Comparison of ENCODE assay signal across 19 cellular contexts in the genomic region with DNA sequence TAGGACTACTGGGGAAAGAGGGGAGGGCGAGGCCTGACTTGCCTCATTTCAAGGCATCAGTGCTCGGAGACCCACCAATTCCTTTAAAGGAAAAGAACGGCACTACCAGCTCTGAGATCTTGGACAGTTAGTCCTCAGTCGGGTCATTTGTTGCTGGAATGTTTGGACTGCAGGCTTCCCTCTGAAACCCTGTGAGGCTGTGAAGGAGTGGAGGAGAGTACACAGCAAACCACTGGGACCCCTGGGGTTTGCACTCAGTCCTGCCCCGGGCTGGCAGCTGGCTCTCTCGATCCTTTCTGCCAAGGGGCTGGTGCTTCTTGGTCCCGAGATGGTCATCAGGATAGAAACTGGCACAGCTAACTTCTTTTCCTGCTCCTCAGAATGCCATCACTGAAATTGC.
A peak's percentile ranks its signal among the peaks of the same experiment; 100 is the strongest.
DNase-seq lines count a peak whose midpoint lies in the region; ATAC-seq and TF ChIP-seq lines count a peak whose summit lies in the region.
"Had no signal": no experiment of that assay in that cellular context is flagged by ENCODE, and none has a peak within 500 bp of the region (broad histone marks: within the 10 kb centered on the region; RNA-seq: fewer than 3 reads in every experiment).

No MANE protein-coding gene starts in this region.

- H3K27ac Mint-ChIP-seq in GM23338 (peak overlapping the region; percentile 68; the same call in 1 of the 2 replicates), chondrocyte (ENCODE audit: unreplicated experiment) (peak overlapping the region; percentile 92)
- H3K27ac Mint-ChIP-seq: CD4-positive, alpha-beta memory T cell had no signal

- H2AFZ ChIP-seq in GM23338 (no peak overlapping the region), mesenchymal stem cell (ENCODE audit: low read depth, low read length) (no peak overlapping the region)

- H3K36me3 Mint-ChIP-seq in GM23338 (ENCODE audit: low read depth) (peaks cover 36% of the 10 kb centered on the region), chondrocyte (ENCODE audit: low read depth) (peaks cover 20% of the 10 kb centered on the region)
- H3K36me3 Mint-ChIP-seq: CD4-positive, alpha-beta memory T cell had no signal

- TF ChIP-seq CTCF in GM23338 (conservative IDR thresholded peaks at IDR 0.05; ENCODE audit: low read depth in 2 of 2): no peak
- TF ChIP-seq CTCF in chondrocyte (IDR thresholded peaks at IDR 0.05): no peak
- no peak for TF ChIP-seq CTCF in thoracic aorta (IDR thresholded peaks at IDR 0.05)
- TF ChIP-seq CTCF in tibial nerve (IDR thresholded peaks at IDR 0.05): no peak

- H3K27me3 ChIP-seq in GM23338 (ENCODE audit: insufficient read depth) (no peaks in the 10 kb centered on the region), mesenchymal stem cell (ENCODE audit: control insufficient read depth in 1 of 2, insufficient read depth in 1 of 2, low read length in 2 of 2) (no peaks in the 10 kb centered on the region), thoracic aorta (replicated peaks; ENCODE audit: insufficient read depth) (no peaks in the 10 kb centered on the region), tibial nerve (no peaks in the 10 kb centered on the region)

- no peak for TF ChIP-seq EP300 in tibial nerve (IDR thresholded peaks at IDR 0.05)

- ATAC-seq in GM23338 (no peak; the same call in 2 of the 3 replicates), thoracic aorta (ENCODE audit: insufficient number of reproducible peaks, low FRiP score, low read depth) (no peak)
- ATAC-seq: GM12878, HepG2 had no signal

- no peak overlapping the region for H3K4ac ChIP-seq in mesenchymal stem cell (ENCODE audit: low read depth in 1 of 2, low read length in 2 of 2)

- no peak overlapping the region for H3K4me3 ChIP-seq in GM23338
- H3K4me3 ChIP-seq in mesenchymal stem cell (ENCODE audit: insufficient read depth in 1 of 2, low read depth in 1 of 2, low read length in 2 of 2): no peak overlapping the region
- no peak overlapping the region for H3K4me3 ChIP-seq in thoracic aorta
- H3K4me3 ChIP-seq in tibial nerve: no peak overlapping the region
- H3K4me3 ChIP-seq: GM12878 had no signal

- H3K4me1 ChIP-seq in GM23338 (ENCODE audit: insufficient read depth) (peaks cover 31% of the 10 kb centered on the region), mesenchymal stem cell (ENCODE audit: control insufficient read depth, insufficient read depth, low read depth, low read length) (peaks cover 23% of the 10 kb centered on the region), thoracic aorta (ENCODE audit: control insufficient read depth in 1 of 2, low read depth in 2 of 2) (peaks cover 13 to 68% of the 10 kb centered on the region in 2 donors), tibial nerve (peaks cover 0 to 34% (median 2%) of the 10 kb centered on the region in 4 donors)

- H2BK15ac ChIP-seq in mesenchymal stem cell (ENCODE audit: low read depth, poor library complexity, severe bottlenecking): no peak overlapping the region

- H3K79me1 ChIP-seq in mesenchymal stem cell (replicated peaks; ENCODE audit: low read length, poor library complexity, severe bottlenecking): peaks cover 26% of the 10 kb centered on the region

- peaks cover 4% of the 10 kb centered on the region for H3K27me3 Mint-ChIP-seq in GM23338 (ENCODE audit: insufficient read depth, low read depth, poor library complexity)
- no peaks in the 10 kb centered on the region for H3K27me3 Mint-ChIP-seq in chondrocyte (ENCODE audit: low read depth)

- H3K4me3 Mint-ChIP-seq in GM23338 (no peak overlapping the region), chondrocyte (ENCODE audit: unreplicated experiment) (no peak overlapping the region)
- H3K4me3 Mint-ChIP-seq: CD4-positive, alpha-beta memory T cell had no signal

- H3K9me2 ChIP-seq in GM23338 (ENCODE audit: insufficient read depth): no peaks in the 10 kb centered on the region

- H4K8ac ChIP-seq in mesenchymal stem cell (ENCODE audit: low read length): no peak overlapping the region

- H3K14ac ChIP-seq in mesenchymal stem cell (ENCODE audit: low read length in 2 of 2): no peak overlapping the region

- H3K27ac ChIP-seq in GM23338 (ENCODE audit: low read depth): no peak overlapping the region
- peak overlapping the region; percentile 73 for H3K27ac ChIP-seq in mesenchymal stem cell (ENCODE audit: low read length, poor library complexity, severe bottlenecking)
- peak overlapping the region; percentile 64 to 76 for H3K27ac ChIP-seq in thoracic aorta
- H3K27ac ChIP-seq in tibial nerve: no peak overlapping the region

- H3K4me2 ChIP-seq in GM23338 (no peak overlapping the region), mesenchymal stem cell (ENCODE audit: low read length, poor library complexity, severe bottlenecking) (no peak overlapping the region)

- WGBS in mesenchymal stem cell: 91% methylated on average over 6 of the region's 7 CpGs
- 46 to 62% methylated on average over 7 of the region's 7 CpGs for WGBS in tibial nerve, 2 donors

- H3K4me1 Mint-ChIP-seq in GM23338 (peaks cover 39% of the 10 kb centered on the region), chondrocyte (ENCODE audit: low read depth) (peaks cover 89% of the 10 kb centered on the region)
- H3K4me1 Mint-ChIP-seq: CD4-positive, alpha-beta memory T cell had no signal

- no peak for TF ChIP-seq POLR2A in tibial nerve (IDR thresholded peaks at IDR 0.05)

- DNase-seq in GM23338 (ENCODE audit: low spot score) (no peak), chondrocyte (ENCODE audit: low spot score) (no peak), mesenchymal stem cell (no peak), thoracic aorta (ENCODE audit: low spot score) (no peak), T-helper 9 cell (no peak), kidney tubule cell (ENCODE audit: low spot score) (no peak), T1000 (lab: John Stamatoyannopoulos, UW) (no peak), tibial nerve (ENCODE audit: low spot score in 2 of 2) (no peak)
- DNase-seq: CD4-positive, alpha-beta memory T cell; DMS153; KBM-7; NCI-H1105 treated with DMSO at 0.1 percent for 48 hours; NCI-H1694; NCI-H2107; NCI-H510A treated with DMSO at 0.1 percent for 48 hours; NCI-H82; SHP77 treated with DMSO at 0.1 percent for 48 hours had no signal

- no peaks in the 10 kb centered on the region for H3K9me3 ChIP-seq in mesenchymal stem cell (ENCODE audit: control insufficient read depth, low read length)
- no peaks in the 10 kb centered on the region for H3K9me3 ChIP-seq in thoracic aorta
- H3K9me3 ChIP-seq in tibial nerve: no peaks in the 10 kb centered on the region

- H3K79me2 ChIP-seq in GM23338 (replicated peaks; ENCODE audit: insufficient read depth): peaks cover 12% of the 10 kb centered on the region

- no peak overlapping the region for H3K9ac ChIP-seq in mesenchymal stem cell (ENCODE audit: low read length)

- H3K23ac ChIP-seq in mesenchymal stem cell (ENCODE audit: low read length in 2 of 2): no peak overlapping the region

- H2BK120ac ChIP-seq in mesenchymal stem cell (ENCODE audit: low read depth, low read length): no peak overlapping the region

- H3K18ac ChIP-seq in mesenchymal stem cell (ENCODE audit: low read depth in 1 of 2, low read length in 2 of 2): no peak overlapping the region

- H2BK5ac ChIP-seq in mesenchymal stem cell (ENCODE audit: low read depth, low read length, poor library complexity, severe bottlenecking): no peak overlapping the region

- H4K20me1 ChIP-seq in GM23338 (replicated peaks; ENCODE audit: insufficient read depth): peaks cover 3% of the 10 kb centered on the region; the same call in 1 of the 2 replicates

- no peak overlapping the region for H2AK5ac ChIP-seq in mesenchymal stem cell (ENCODE audit: low read length, severe bottlenecking)

- no peaks in the 10 kb centered on the region for H3K9me3 Mint-ChIP-seq in GM23338
- H3K9me3 Mint-ChIP-seq in chondrocyte (ENCODE audit: low read depth): no peaks in the 10 kb centered on the region

- no peak overlapping the region for H4K91ac ChIP-seq in mesenchymal stem cell (ENCODE audit: low read length)

- no peaks in the 10 kb centered on the region for H3F3A ChIP-seq in GM23338 (replicated peaks; ENCODE audit: low read depth)

- H2BK12ac ChIP-seq in mesenchymal stem cell (ENCODE audit: low read length in 2 of 2): no peak overlapping the region

- peaks cover 12% of the 10 kb centered on the region; the same call in 1 of the 2 replicates for H3K36me3 ChIP-seq in GM23338 (ENCODE audit: insufficient read depth)
- H3K36me3 ChIP-seq in mesenchymal stem cell (ENCODE audit: control insufficient read depth in 1 of 2, insufficient read depth in 2 of 2, low read depth in 1 of 2, low read length in 2 of 2): peaks cover 50 to 97% of the 10 kb centered on the region in 2 experiments
- H3K36me3 ChIP-seq in thoracic aorta: peaks cover 8% of the 10 kb centered on the region
- H3K36me3 ChIP-seq in tibial nerve: peaks cover 0 to 50% (median 5%) of the 10 kb centered on the region in 3 donors

TF ChIP-seq in GM23338, 12 proteins besides CTCF, POLR2A, EP300 and RAD21 (continues in another document):
- TF ChIP-seq POLR2AphosphoS5 (IDR thresholded peaks at IDR 0.05; ENCODE audit: low read depth): no peak

Comparison
In these comparisons a context has a peak if more than half of its experiments do, and no peak if none do; other contexts are left out.
1. H3K27ac ChIP-seq: peak in mesenchymal stem cell (single experiment) and thoracic aorta (2 of 2); none in GM23338 (single experiment) and tibial nerve (0 of 4).